2 cellular contexts compared by ENCODE assay signal in genomic region chr3:117018622-117019021, GRCh38.
TF ChIP-seq lines count a peak whose summit lies in the region.

No MANE protein-coding gene starts in this region.

TF ChIP-seq in SK-N-SH, 30 proteins besides CTCF, POLR2A, EP300 and RAD21 (continued from another document):
- TF ChIP-seq SIN3A (IDR thresholded peaks at IDR 0.05; ENCODE audit: borderline replicate concordance, low read depth, low read length) (no peak), TAF1 (IDR thresholded peaks at IDR 0.05; ENCODE audit: borderline replicate concordance, low read depth, low read length) (no peak), USF2 (IDR thresholded peaks at IDR 0.05; ENCODE audit: borderline replicate concordance, low read depth, low read length) (no peak), SMC3 (IDR thresholded peaks at IDR 0.05; ENCODE audit: low read depth, low read length) (no peak), CHD2 (IDR thresholded peaks at IDR 0.05; ENCODE audit: low read length, partially characterized antibody) (no peak), TCF12 (IDR thresholded peaks at IDR 0.05) (no peak), FOXM1 (IDR thresholded peaks at IDR 0.05; ENCODE audit: low read depth) (no peak)

TF ChIP-seq in SK-N-SH treated with all-trans-retinoic acid at 6 μM for 48 hours, 23 proteins besides CTCF, POLR2A, EP300 and RAD21 (continued from another document):
- TF ChIP-seq CREB5 (CRISPR knock-in tag; IDR thresholded peaks at IDR 0.05; ENCODE audit: low read depth) = no peak
- no peak for TF ChIP-seq SNAI2 (CRISPR knock-in tag; IDR thresholded peaks at IDR 0.05)
- no peak for TF ChIP-seq PPARA (CRISPR knock-in tag; IDR thresholded peaks at IDR 0.05; ENCODE audit: borderline replicate concordance)
